In the genomic region with DNA sequence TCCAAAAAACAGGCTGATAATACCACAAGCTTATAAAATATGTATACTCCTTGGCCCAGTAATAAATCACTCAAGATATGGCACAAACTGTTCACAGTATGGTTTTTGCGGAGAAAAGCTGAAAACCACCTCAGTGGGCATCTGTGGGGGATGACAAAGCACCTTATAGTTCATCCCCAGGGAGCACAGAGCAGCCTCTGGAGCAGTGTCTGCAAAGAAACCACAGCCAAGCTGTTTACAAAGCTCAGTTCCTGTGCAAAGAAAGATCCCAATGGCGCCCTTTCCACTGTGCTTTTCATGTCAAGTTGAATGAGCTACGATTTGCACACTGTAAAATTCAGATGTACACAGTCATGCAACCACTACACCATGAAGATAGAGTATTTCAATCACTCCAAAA, we compare ENCODE assay signal across 1 cellular context.
TF ChIP-seq lines count a peak whose summit lies in the region.

No MANE protein-coding gene starts in this region.

TF ChIP-seq in K562, 482 proteins besides CTCF, POLR2A, EP300 and RAD21:
- TF ChIP-seq, protein P1, sequence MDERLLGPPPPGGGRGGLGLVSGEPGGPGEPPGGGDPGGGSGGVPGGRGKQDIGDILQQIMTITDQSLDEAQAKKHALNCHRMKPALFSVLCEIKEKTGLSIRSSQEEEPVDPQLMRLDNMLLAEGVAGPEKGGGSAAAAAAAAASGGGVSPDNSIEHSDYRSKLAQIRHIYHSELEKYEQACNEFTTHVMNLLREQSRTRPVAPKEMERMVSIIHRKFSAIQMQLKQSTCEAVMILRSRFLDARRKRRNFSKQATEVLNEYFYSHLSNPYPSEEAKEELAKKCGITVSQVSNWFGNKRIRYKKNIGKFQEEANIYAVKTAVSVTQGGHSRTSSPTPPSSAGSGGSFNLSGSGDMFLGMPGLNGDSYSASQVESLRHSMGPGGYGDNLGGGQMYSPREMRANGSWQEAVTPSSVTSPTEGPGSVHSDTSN (CRISPR knock-in tag; IDR thresholded peaks at IDR 0.05; ENCODE audit: low read depth), result no peak
- TF ChIP-seq, protein P1 (tag; conservative IDR thresholded peaks at IDR 0.05; ENCODE audit: low read depth), result peak; percentile 37; the same call in 1 of the 2 replicates
- TF ChIP-seq MEIS2 (IDR thresholded peaks at IDR 0.05; ENCODE audit: partially characterized antibody), result peak; percentile 39
- TF ChIP-seq HDAC3 (IDR thresholded peaks at IDR 0.05; ENCODE audit: borderline replicate concordance, partially characterized antibody), result no peak
- TF ChIP-seq GTF2A2 (tag; IDR thresholded peaks at IDR 0.05), result no peak
- TF ChIP-seq ZNF551 (CRISPR knock-in tag; IDR thresholded peaks at IDR 0.05), result no peak
